In the genomic region with DNA sequence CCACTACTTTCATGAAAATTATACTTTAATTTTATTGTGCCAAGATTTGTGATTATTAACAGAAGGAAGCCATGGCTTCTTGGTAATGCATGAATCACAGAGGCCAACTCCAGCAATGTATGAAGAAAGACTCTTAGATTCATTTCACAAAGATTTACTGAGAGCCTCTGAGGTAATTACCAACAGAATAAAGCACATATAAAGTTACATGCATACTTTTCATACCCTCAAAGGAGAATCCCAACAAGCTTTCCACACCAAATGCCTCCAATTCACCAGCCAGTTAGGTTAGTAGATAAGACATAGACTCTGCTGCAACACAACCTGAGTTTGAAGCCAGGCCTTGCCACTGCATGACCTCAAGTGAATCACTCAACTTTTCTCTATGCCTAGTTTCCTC, we compare ENCODE assay signal across 10 cellular contexts. TPM values are rescaled to one million over a fixed set of nuclear protein-coding genes. Genes with fewer than 3 reads are reported as not detected.
DNase-seq lines count a peak whose midpoint lies in the region; ATAC-seq and TF ChIP-seq lines count a peak whose summit lies in the region.
"Had no signal": no experiment of that assay in that cellular context is flagged by ENCODE, and none has a peak within 500 bp of the region (broad histone marks: within the 10 kb centered on the region; RNA-seq: fewer than 3 reads in every experiment).

No MANE protein-coding gene starts in this region.

- no peaks in the 10 kb centered on the region for H3K27me3 Mint-ChIP-seq in T-helper 1 cell treated with Interleukin-12 subunit alpha and Interleukin-12 subunit beta and Interleukin-4 antibody, amounts not matched to agents 30 μg/mL and 1 μg/mL, for 36 hours (ENCODE audit: low read depth)

- H3K14ac ChIP-seq in mesenchymal stem cell (ENCODE audit: low read length in 2 of 2), result no peak overlapping the region

- no peak overlapping the region for H2BK15ac ChIP-seq in mesenchymal stem cell (ENCODE audit: low read depth, poor library complexity, severe bottlenecking)

- peak overlapping the region; percentile 3 for H3K9ac ChIP-seq in mesenchymal stem cell (ENCODE audit: low read length)

- H3K27ac ChIP-seq in mesenchymal stem cell (ENCODE audit: low read length, poor library complexity, severe bottlenecking) (peak overlapping the region; percentile 37), WERI-Rb-1 (no peak overlapping the region)
- H3K27ac ChIP-seq: cardiac muscle cell, upper lobe of right lung had no signal

- no peak overlapping the region for H4K8ac ChIP-seq in mesenchymal stem cell (ENCODE audit: low read length)

- H3K9me3 Mint-ChIP-seq in T-helper 1 cell treated with Interleukin-12 subunit alpha and Interleukin-12 subunit beta and Interleukin-4 antibody, amounts not matched to agents 30 μg/mL and 1 μg/mL, for 36 hours, result no peaks in the 10 kb centered on the region

- H3K36me3 Mint-ChIP-seq in T-helper 1 cell treated with Interleukin-12 subunit alpha and Interleukin-12 subunit beta and Interleukin-4 antibody, amounts not matched to agents 30 μg/mL and 1 μg/mL, for 36 hours (ENCODE audit: low read depth), result peaks cover 21% of the 10 kb centered on the region

- H3K79me1 ChIP-seq in mesenchymal stem cell (replicated peaks; ENCODE audit: low read length, poor library complexity, severe bottlenecking), result peaks cover 18% of the 10 kb centered on the region

- peak overlapping the region; percentile 79 for H3K27ac Mint-ChIP-seq in T-helper 1 cell treated with Interleukin-12 subunit alpha and Interleukin-12 subunit beta and Interleukin-4 antibody, amounts not matched to agents 30 μg/mL and 1 μg/mL, for 36 hours

- no peak for TF ChIP-seq CTCF in WERI-Rb-1 (IDR thresholded peaks at IDR 0.05; ENCODE audit: low read depth, low read length)

- H3K23ac ChIP-seq in mesenchymal stem cell (ENCODE audit: low read length in 2 of 2), result no peak overlapping the region

- H3K9me3 ChIP-seq in mesenchymal stem cell (ENCODE audit: control insufficient read depth, low read length) (no peaks in the 10 kb centered on the region), WERI-Rb-1 (ENCODE audit: severe bottlenecking) (no peaks in the 10 kb centered on the region)
- H3K9me3 ChIP-seq: upper lobe of right lung had no signal

- no peak overlapping the region for H3K4me2 ChIP-seq in mesenchymal stem cell (ENCODE audit: low read length, poor library complexity, severe bottlenecking)

- no peak overlapping the region for H4K91ac ChIP-seq in mesenchymal stem cell (ENCODE audit: low read length)

- H2BK120ac ChIP-seq in mesenchymal stem cell (ENCODE audit: low read depth, low read length), result no peak overlapping the region

- no peaks in the 10 kb centered on the region for H3K4me1 ChIP-seq in mesenchymal stem cell (ENCODE audit: control insufficient read depth, insufficient read depth, low read depth, low read length)
- H3K4me1 ChIP-seq: upper lobe of right lung had no signal

- no peak overlapping the region for H3K4me3 Mint-ChIP-seq in T-helper 1 cell treated with Interleukin-12 subunit alpha and Interleukin-12 subunit beta and Interleukin-4 antibody, amounts not matched to agents 30 μg/mL and 1 μg/mL, for 36 hours

- DNase-seq in T-helper 1 cell, result no peak
- DNase-seq in HCEC 1CT, result peak; percentile 40
- DNase-seq in amniotic epithelial cell (ENCODE audit: low read depth), result peak; percentile 86
- DNase-seq in mesenchymal stem cell, result no peak
- no peak for DNase-seq in iPS-NIHi7 (ENCODE audit: extremely low spot score)
- DNase-seq in WERI-Rb-1, result no peak
- DNase-seq: upper lobe of right lung had no signal

- H2AFZ ChIP-seq in mesenchymal stem cell (ENCODE audit: low read depth, low read length), result no peak overlapping the region

- no peak overlapping the region for H2AK5ac ChIP-seq in mesenchymal stem cell (ENCODE audit: low read length, severe bottlenecking)

- H3K4ac ChIP-seq in mesenchymal stem cell (ENCODE audit: low read depth in 1 of 2, low read length in 2 of 2), result no peak overlapping the region

- peaks cover 0 to 3% of the 10 kb centered on the region in 2 experiments for H3K36me3 ChIP-seq in mesenchymal stem cell (ENCODE audit: control insufficient read depth in 1 of 2, insufficient read depth in 2 of 2, low read depth in 1 of 2, low read length in 2 of 2)
- no peaks in the 10 kb centered on the region; the same call in none of the 2 replicates for H3K36me3 ChIP-seq in WERI-Rb-1
- H3K36me3 ChIP-seq: cardiac muscle cell, upper lobe of right lung had no signal

- no peak overlapping the region for H2BK5ac ChIP-seq in mesenchymal stem cell (ENCODE audit: low read depth, low read length, poor library complexity, severe bottlenecking)

- H3K4me1 Mint-ChIP-seq in T-helper 1 cell treated with Interleukin-12 subunit alpha and Interleukin-12 subunit beta and Interleukin-4 antibody, amounts not matched to agents 30 μg/mL and 1 μg/mL, for 36 hours (ENCODE audit: low read depth), result peaks cover 47% of the 10 kb centered on the region

- ATAC-seq in GM19395 (IDR thresholded peaks at IDR 0.05; ENCODE audit: unreplicated experiment), result no peak
- ATAC-seq: upper lobe of right lung had no signal

- no peak overlapping the region for H3K18ac ChIP-seq in mesenchymal stem cell (ENCODE audit: low read depth in 1 of 2, low read length in 2 of 2)

- H3K4me3 ChIP-seq in mesenchymal stem cell (ENCODE audit: insufficient read depth in 1 of 2, low read depth in 1 of 2, low read length in 2 of 2) (no peak overlapping the region), WERI-Rb-1 (ENCODE audit: low read depth, low read length) (no peak overlapping the region)
- H3K4me3 ChIP-seq: cardiac muscle cell, upper lobe of right lung had no signal

- H2BK12ac ChIP-seq in mesenchymal stem cell (ENCODE audit: low read length in 2 of 2), result no peak overlapping the region

- H3K27me3 ChIP-seq in mesenchymal stem cell (ENCODE audit: control insufficient read depth in 1 of 2, insufficient read depth in 1 of 2, low read length in 2 of 2) (no peaks in the 10 kb centered on the region), WERI-Rb-1 (ENCODE audit: insufficient read depth, low read depth, severe bottlenecking) (no peaks in the 10 kb centered on the region)
- H3K27me3 ChIP-seq: cardiac muscle cell, upper lobe of right lung had no signal

RNA-seq across cellular contexts. Expression of a gene that starts 41.9 kb away (rescaled TPM):
- polyA plus RNA-seq in mesenchymal stem cell (2013, experiment 1 of 2), result 41.2 TPM
- 42.7 TPM for polyA plus RNA-seq in mesenchymal stem cell (2013, experiment 2 of 2)

Comparison
In these comparisons a context has a peak if more than half of its experiments do, and no peak if none do; other contexts are left out.
1. DNase-seq: peak in HCEC 1CT (single experiment) and amniotic epithelial cell (single experiment); none in T-helper 1 cell (0 of 5), mesenchymal stem cell (single experiment), iPS-NIHi7 (single experiment) and WERI-Rb-1 (single experiment).